Comparison of ENCODE assay signal across 1 cellular context in genomic region chr12:114547636-114548035, GRCh38.
TF ChIP-seq lines count a peak whose summit lies in the region.

No MANE protein-coding gene starts in this region.

TF ChIP-seq in H1, 55 proteins besides CTCF, POLR2A, EP300 and RAD21 (continued from another document):
- TF ChIP-seq ATF2 (IDR thresholded peaks at IDR 0.05; ENCODE audit: low read length): no peak
- no peak for TF ChIP-seq E2F6 (IDR thresholded peaks at IDR 0.05)
